In the genomic region with DNA sequence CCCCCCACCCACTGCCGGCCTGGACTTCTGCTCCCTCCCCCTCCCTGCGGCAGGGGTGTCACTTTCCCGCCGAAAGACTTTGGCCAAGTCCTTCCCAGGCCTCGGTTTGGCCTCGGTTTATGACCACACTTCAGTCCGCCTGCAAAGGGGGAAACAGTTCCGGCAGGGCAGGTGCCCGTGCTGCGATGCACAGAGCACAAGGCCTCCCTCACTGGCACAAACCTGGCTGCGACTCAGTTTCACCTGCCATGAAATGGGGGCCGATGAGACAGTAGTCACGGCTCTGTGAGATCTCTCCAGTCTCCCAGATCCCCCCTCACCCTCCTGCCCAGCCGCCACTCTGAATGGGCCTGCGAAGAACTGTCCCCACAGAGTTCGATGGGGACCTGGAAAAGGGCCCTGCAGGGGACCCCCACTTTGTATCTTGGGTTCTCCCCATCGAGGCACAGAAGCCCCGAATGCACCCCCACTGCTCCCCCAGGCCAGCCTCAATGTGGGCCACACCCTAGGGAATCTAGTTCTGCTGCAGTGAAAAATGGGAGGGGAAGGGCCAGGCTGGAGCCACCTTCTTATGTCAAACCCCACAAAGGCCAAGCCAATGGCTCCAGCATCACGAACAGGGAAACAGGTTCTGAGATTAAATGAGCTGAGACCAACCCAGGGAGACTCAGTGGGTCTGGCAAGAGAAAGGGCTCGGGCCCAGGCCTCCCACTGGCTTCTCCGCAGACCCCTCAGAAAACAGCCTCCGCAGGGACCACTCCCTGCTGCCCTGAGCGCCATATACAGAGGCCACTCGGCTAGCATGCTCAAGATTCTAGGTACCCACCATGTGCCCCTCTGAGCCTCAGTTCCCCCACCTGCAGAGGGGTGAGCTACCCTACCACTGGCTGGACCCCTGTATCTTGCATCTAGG, we compare ENCODE assay signal across 1 cellular context.
TF ChIP-seq lines count a peak whose summit lies in the region.

No MANE protein-coding gene starts in this region.

TF ChIP-seq in K562, 482 proteins besides CTCF, POLR2A, EP300 and RAD21 (continued from another document and continues in another):
- TF ChIP-seq, protein P1, sequence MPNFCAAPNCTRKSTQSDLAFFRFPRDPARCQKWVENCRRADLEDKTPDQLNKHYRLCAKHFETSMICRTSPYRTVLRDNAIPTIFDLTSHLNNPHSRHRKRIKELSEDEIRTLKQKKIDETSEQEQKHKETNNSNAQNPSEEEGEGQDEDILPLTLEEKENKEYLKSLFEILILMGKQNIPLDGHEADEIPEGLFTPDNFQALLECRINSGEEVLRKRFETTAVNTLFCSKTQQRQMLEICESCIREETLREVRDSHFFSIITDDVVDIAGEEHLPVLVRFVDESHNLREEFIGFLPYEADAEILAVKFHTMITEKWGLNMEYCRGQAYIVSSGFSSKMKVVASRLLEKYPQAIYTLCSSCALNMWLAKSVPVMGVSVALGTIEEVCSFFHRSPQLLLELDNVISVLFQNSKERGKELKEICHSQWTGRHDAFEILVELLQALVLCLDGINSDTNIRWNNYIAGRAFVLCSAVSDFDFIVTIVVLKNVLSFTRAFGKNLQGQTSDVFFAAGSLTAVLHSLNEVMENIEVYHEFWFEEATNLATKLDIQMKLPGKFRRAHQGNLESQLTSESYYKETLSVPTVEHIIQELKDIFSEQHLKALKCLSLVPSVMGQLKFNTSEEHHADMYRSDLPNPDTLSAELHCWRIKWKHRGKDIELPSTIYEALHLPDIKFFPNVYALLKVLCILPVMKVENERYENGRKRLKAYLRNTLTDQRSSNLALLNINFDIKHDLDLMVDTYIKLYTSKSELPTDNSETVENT (CRISPR knock-in tag; IDR thresholded peaks at IDR 0.05), result peak; percentile 55; the same call in 1 of the 2 replicates
- TF ChIP-seq, protein P2, sequence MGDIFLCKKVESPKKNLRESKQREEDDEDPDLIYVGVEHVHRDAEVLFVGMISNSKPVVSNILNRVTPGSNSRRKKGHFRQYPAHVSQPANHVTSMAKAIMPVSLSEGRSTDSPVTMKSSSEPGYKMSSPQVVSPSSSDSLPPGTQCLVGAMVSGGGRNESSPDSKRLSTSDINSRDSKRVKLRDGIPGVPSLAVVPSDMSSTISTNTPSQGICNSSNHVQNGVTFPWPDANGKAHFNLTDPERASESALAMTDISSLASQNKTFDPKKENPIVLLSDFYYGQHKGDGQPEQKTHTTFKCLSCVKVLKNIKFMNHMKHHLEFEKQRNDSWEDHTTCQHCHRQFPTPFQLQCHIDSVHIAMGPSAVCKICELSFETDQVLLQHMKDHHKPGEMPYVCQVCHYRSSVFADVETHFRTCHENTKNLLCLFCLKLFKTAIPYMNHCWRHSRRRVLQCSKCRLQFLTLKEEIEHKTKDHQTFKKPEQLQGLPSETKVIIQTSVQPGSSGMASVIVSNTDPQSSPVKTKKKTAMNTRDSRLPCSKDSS (IDR thresholded peaks at IDR 0.05; ENCODE audit: low read depth, partially characterized antibody), result no peak
- TF ChIP-seq TBP (optimal IDR thresholded peaks at IDR 0.05; ENCODE audit: low read depth, low read length), result peak; percentile 32
- peak; percentile 35 for TF ChIP-seq KAT2B (IDR thresholded peaks at IDR 0.05; ENCODE audit: low read depth, low read length)
- TF ChIP-seq SMAD4 (CRISPR knock-in tag; conservative IDR thresholded peaks at IDR 0.05), result no peak
- peak; percentile 15 for TF ChIP-seq NEUROD1 (IDR thresholded peaks at IDR 0.05; ENCODE audit: borderline replicate concordance, low read depth, low read length, partially characterized antibody)
- TF ChIP-seq, protein P3, sequence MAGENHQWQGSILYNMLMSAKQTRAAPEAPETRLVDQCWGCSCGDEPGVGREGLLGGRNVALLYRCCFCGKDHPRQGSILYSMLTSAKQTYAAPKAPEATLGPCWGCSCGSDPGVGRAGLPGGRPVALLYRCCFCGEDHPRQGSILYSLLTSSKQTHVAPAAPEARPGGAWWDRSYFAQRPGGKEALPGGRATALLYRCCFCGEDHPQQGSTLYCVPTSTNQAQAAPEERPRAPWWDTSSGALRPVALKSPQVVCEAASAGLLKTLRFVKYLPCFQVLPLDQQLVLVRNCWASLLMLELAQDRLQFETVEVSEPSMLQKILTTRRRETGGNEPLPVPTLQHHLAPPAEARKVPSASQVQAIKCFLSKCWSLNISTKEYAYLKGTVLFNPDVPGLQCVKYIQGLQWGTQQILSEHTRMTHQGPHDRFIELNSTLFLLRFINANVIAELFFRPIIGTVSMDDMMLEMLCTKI (IDR thresholded peaks at IDR 0.05; ENCODE audit: partially characterized antibody), result no peak
- TF ChIP-seq KHSRP (IDR thresholded peaks at IDR 0.05), result no peak
- TF ChIP-seq NFE2 (IDR thresholded peaks at IDR 0.05; ENCODE audit: low read depth), result 0 out of 2 replicates have a peak, but pooled peaks have one; percentile 3
- no peak for TF ChIP-seq ZNF140 (CRISPR knock-in tag; IDR thresholded peaks at IDR 0.05)
- TF ChIP-seq THRAP3 (IDR thresholded peaks at IDR 0.05; ENCODE audit: borderline replicate concordance), result no peak
- no peak for TF ChIP-seq FOXK1 (CRISPR knock-in tag; IDR thresholded peaks at IDR 0.05; ENCODE audit: borderline replicate concordance)
- TF ChIP-seq NR4A1 (CRISPR knock-in tag; IDR thresholded peaks at IDR 0.05), result no peak
- TF ChIP-seq NR4A1 (tag; IDR thresholded peaks at IDR 0.05), result peak; percentile 73
- no peak for TF ChIP-seq TAF1 (IDR thresholded peaks at IDR 0.05; ENCODE audit: control insufficient read depth, extremely low read depth, insufficient read depth, low read length, severe bottlenecking)
- no peak for TF ChIP-seq CREB3L1 (IDR thresholded peaks at IDR 0.05; ENCODE audit: borderline replicate concordance, low read depth)
- TF ChIP-seq ZNF277 (CRISPR knock-in tag; IDR thresholded peaks at IDR 0.05; ENCODE audit: borderline replicate concordance), result no peak
- TF ChIP-seq, protein P4, sequence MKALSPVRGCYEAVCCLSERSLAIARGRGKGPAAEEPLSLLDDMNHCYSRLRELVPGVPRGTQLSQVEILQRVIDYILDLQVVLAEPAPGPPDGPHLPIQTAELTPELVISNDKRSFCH (CRISPR knock-in tag; IDR thresholded peaks at IDR 0.05), result no peak
- TF ChIP-seq, protein P4 (tag; IDR thresholded peaks at IDR 0.05), result peak; percentile 24; the same call in 1 of the 2 replicates
- TF ChIP-seq ZC3H4 (CRISPR knock-in tag; IDR thresholded peaks at IDR 0.05; ENCODE audit: borderline replicate concordance), result no peak
- TF ChIP-seq CHD1 (IDR thresholded peaks at IDR 0.05; ENCODE audit: low read length), result no peak
- no peak for TF ChIP-seq ZNF695 (CRISPR knock-in tag; IDR thresholded peaks at IDR 0.05)
- 0 out of 2 replicates have a peak, but pooled peaks have one; percentile 56 for TF ChIP-seq ZFPM2 (CRISPR knock-in tag; IDR thresholded peaks at IDR 0.05)
- TF ChIP-seq, protein P5, sequence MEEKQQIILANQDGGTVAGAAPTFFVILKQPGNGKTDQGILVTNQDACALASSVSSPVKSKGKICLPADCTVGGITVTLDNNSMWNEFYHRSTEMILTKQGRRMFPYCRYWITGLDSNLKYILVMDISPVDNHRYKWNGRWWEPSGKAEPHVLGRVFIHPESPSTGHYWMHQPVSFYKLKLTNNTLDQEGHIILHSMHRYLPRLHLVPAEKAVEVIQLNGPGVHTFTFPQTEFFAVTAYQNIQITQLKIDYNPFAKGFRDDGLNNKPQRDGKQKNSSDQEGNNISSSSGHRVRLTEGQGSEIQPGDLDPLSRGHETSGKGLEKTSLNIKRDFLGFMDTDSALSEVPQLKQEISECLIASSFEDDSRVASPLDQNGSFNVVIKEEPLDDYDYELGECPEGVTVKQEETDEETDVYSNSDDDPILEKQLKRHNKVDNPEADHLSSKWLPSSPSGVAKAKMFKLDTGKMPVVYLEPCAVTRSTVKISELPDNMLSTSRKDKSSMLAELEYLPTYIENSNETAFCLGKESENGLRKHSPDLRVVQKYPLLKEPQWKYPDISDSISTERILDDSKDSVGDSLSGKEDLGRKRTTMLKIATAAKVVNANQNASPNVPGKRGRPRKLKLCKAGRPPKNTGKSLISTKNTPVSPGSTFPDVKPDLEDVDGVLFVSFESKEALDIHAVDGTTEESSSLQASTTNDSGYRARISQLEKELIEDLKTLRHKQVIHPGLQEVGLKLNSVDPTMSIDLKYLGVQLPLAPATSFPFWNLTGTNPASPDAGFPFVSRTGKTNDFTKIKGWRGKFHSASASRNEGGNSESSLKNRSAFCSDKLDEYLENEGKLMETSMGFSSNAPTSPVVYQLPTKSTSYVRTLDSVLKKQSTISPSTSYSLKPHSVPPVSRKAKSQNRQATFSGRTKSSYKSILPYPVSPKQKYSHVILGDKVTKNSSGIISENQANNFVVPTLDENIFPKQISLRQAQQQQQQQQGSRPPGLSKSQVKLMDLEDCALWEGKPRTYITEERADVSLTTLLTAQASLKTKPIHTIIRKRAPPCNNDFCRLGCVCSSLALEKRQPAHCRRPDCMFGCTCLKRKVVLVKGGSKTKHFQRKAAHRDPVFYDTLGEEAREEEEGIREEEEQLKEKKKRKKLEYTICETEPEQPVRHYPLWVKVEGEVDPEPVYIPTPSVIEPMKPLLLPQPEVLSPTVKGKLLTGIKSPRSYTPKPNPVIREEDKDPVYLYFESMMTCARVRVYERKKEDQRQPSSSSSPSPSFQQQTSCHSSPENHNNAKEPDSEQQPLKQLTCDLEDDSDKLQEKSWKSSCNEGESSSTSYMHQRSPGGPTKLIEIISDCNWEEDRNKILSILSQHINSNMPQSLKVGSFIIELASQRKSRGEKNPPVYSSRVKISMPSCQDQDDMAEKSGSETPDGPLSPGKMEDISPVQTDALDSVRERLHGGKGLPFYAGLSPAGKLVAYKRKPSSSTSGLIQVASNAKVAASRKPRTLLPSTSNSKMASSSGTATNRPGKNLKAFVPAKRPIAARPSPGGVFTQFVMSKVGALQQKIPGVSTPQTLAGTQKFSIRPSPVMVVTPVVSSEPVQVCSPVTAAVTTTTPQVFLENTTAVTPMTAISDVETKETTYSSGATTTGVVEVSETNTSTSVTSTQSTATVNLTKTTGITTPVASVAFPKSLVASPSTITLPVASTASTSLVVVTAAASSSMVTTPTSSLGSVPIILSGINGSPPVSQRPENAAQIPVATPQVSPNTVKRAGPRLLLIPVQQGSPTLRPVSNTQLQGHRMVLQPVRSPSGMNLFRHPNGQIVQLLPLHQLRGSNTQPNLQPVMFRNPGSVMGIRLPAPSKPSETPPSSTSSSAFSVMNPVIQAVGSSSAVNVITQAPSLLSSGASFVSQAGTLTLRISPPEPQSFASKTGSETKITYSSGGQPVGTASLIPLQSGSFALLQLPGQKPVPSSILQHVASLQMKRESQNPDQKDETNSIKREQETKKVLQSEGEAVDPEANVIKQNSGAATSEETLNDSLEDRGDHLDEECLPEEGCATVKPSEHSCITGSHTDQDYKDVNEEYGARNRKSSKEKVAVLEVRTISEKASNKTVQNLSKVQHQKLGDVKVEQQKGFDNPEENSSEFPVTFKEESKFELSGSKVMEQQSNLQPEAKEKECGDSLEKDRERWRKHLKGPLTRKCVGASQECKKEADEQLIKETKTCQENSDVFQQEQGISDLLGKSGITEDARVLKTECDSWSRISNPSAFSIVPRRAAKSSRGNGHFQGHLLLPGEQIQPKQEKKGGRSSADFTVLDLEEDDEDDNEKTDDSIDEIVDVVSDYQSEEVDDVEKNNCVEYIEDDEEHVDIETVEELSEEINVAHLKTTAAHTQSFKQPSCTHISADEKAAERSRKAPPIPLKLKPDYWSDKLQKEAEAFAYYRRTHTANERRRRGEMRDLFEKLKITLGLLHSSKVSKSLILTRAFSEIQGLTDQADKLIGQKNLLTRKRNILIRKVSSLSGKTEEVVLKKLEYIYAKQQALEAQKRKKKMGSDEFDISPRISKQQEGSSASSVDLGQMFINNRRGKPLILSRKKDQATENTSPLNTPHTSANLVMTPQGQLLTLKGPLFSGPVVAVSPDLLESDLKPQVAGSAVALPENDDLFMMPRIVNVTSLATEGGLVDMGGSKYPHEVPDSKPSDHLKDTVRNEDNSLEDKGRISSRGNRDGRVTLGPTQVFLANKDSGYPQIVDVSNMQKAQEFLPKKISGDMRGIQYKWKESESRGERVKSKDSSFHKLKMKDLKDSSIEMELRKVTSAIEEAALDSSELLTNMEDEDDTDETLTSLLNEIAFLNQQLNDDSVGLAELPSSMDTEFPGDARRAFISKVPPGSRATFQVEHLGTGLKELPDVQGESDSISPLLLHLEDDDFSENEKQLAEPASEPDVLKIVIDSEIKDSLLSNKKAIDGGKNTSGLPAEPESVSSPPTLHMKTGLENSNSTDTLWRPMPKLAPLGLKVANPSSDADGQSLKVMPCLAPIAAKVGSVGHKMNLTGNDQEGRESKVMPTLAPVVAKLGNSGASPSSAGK (IDR thresholded peaks at IDR 0.05), result no peak
- TF ChIP-seq ZNF740 (CRISPR knock-in tag; IDR thresholded peaks at IDR 0.05), result no peak
- TF ChIP-seq ZNF740 (tag; IDR thresholded peaks at IDR 0.05), result peak in 1 of 2 experiments; percentile 75; a peak in 1 of 4 replicates
- TF ChIP-seq MTF1 (CRISPR knock-in tag; IDR thresholded peaks at IDR 0.05; ENCODE audit: borderline replicate concordance), result peak; percentile 74; the same call in 1 of the 2 replicates
- 0 out of 2 replicates have a peak, but pooled peaks have one; percentile 40 for TF ChIP-seq RHOXF2B (CRISPR knock-in tag; conservative IDR thresholded peaks at IDR 0.05)
